Comparison of ENCODE assay signal across 8 cellular contexts in the genomic region with DNA sequence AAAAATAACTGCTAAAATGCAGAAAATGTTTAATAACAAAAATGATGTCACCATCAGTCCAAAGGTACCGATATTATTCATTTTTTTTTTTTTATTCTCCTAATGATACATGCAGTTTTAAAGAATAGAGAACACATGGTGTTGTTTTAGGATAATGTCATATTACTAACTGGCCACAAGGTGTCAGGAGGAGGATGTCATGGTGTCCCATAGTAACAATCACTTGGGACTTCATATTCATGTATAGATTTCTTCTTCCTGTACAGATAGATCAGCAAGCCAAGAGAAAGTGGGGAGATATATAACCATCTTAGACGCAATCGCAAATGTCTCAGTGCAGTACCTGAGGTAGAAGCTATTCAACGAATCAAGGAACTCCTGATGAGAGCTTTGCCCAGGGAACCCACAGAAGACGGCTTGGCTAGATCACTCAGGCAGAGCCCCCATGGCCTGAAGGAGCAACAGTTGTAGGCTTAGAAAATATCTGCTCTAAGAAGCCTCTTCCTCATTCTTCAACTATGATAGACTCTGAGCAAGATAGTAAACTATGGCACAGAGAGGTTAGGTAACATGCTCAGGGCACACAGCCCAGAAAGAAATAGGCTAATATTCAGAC. TPM values are rescaled to one million over a fixed set of nuclear protein-coding genes. Genes with fewer than 3 reads are reported as not detected.
DNase-seq lines count a peak whose midpoint lies in the region; ATAC-seq and TF ChIP-seq lines count a peak whose summit lies in the region.

No MANE protein-coding gene starts in this region.

- no peak overlapping the region for H4K8ac ChIP-seq in mesenchymal stem cell (ENCODE audit: low read length)

- no peaks in the 10 kb centered on the region for H4K20me1 ChIP-seq in DOHH2 (ENCODE audit: control insufficient read depth, insufficient read depth, low read depth, low read length)

- H2BK12ac ChIP-seq in mesenchymal stem cell (ENCODE audit: low read length in 2 of 2): no peak overlapping the region

- H2BK15ac ChIP-seq in mesenchymal stem cell (ENCODE audit: low read depth, poor library complexity, severe bottlenecking): no peak overlapping the region

- H3K4me2 ChIP-seq in DOHH2 (ENCODE audit: low read length) (peak overlapping the region; percentile 29), mesenchymal stem cell (ENCODE audit: low read length, poor library complexity, severe bottlenecking) (no peak overlapping the region)

- H3K9ac ChIP-seq in mesenchymal stem cell (ENCODE audit: low read length): no peak overlapping the region

- DNase-seq in NOMO-1 treated with dmso at 0.1 percent for 144 hours (lab: John Stamatoyannopoulos, UW; ENCODE audit: unreplicated experiment): peak; percentile 35
- DNase-seq in erythroblast (lab: John Stamatoyannopoulos, UW): peak; percentile 6 to 27
- DNase-seq in sigmoid colon: no peak
- DNase-seq in mesenchymal stem cell: no peak
- DNase-seq in mesenteric fat pad (ENCODE audit: low spot score): no peak

- H2AK5ac ChIP-seq in mesenchymal stem cell (ENCODE audit: low read length, severe bottlenecking): no peak overlapping the region

- TF ChIP-seq POLR2A in erythroblast (IDR thresholded peaks at IDR 0.05; ENCODE audit: low read length) (no peak), sigmoid colon (IDR thresholded peaks at IDR 0.05) (no peak)

- intact Hi-C loops in sigmoid colon (cut with DNase I): no loop called here

- no peak overlapping the region for H4K91ac ChIP-seq in mesenchymal stem cell (ENCODE audit: low read length)

- TF ChIP-seq CTCF in DOHH2 (IDR thresholded peaks at IDR 0.05; ENCODE audit: low read depth, low read length, poor library complexity, severe bottlenecking) (peak; percentile 67), sigmoid colon (IDR thresholded peaks at IDR 0.05) (peak in 3 of 4 experiments; percentile 23 to 41 (median 29))

- H3F3A ChIP-seq in DOHH2 (ENCODE audit: control insufficient read depth, insufficient read depth): no peaks in the 10 kb centered on the region

- no peak overlapping the region for H2BK120ac ChIP-seq in mesenchymal stem cell (ENCODE audit: low read depth, low read length)

- H2BK5ac ChIP-seq in mesenchymal stem cell (ENCODE audit: low read depth, low read length, poor library complexity, severe bottlenecking): no peak overlapping the region

- H3K79me2 ChIP-seq in DOHH2 (ENCODE audit: control insufficient read depth, low read length): no peaks in the 10 kb centered on the region

- no peak for TF ChIP-seq EP300 in sigmoid colon (IDR thresholded peaks at IDR 0.05)

- H3K4me3 ChIP-seq in DOHH2 (ENCODE audit: low read length) (no peak overlapping the region), sigmoid colon (no peak overlapping the region), mesenchymal stem cell (ENCODE audit: insufficient read depth in 1 of 2, low read depth in 1 of 2, low read length in 2 of 2) (no peak overlapping the region)

- H3K36me3 ChIP-seq in DOHH2 (ENCODE audit: control insufficient read depth, low read length): no peaks in the 10 kb centered on the region
- H3K36me3 ChIP-seq in sigmoid colon: no peaks in the 10 kb centered on the region
- H3K36me3 ChIP-seq in mesenchymal stem cell (ENCODE audit: control insufficient read depth in 1 of 2, insufficient read depth in 2 of 2, low read depth in 1 of 2, low read length in 2 of 2): no peaks in the 10 kb centered on the region

- H3K4me1 ChIP-seq in DOHH2 (ENCODE audit: control insufficient read depth, low read length) (0 out of 2 replicates have a peak, but pooled peaks cover 3% of the 10 kb centered on the region), sigmoid colon (no peaks in the 10 kb centered on the region), mesenchymal stem cell (ENCODE audit: control insufficient read depth, insufficient read depth, low read depth, low read length) (no peaks in the 10 kb centered on the region)

- H3K27me3 ChIP-seq in DOHH2 (ENCODE audit: control insufficient read depth, low read length) (no peaks in the 10 kb centered on the region), sigmoid colon (no peaks in the 10 kb centered on the region), mesenchymal stem cell (ENCODE audit: control insufficient read depth in 1 of 2, insufficient read depth in 1 of 2, low read length in 2 of 2) (no peaks in the 10 kb centered on the region)

- WGBS in sigmoid colon, 2 donors: 30 to 55% methylated on average over 5 of the region's 5 CpGs
- WGBS in mesenchymal stem cell: 88% methylated on average over 4 of the region's 5 CpGs

- H3K79me1 ChIP-seq in mesenchymal stem cell (replicated peaks; ENCODE audit: low read length, poor library complexity, severe bottlenecking): no peaks in the 10 kb centered on the region

- no peak overlapping the region for H3K14ac ChIP-seq in mesenchymal stem cell (ENCODE audit: low read length in 2 of 2)

- no peaks in the 10 kb centered on the region for H3K9me3 ChIP-seq in DOHH2 (ENCODE audit: control insufficient read depth, insufficient read depth, low read length)
- H3K9me3 ChIP-seq in sigmoid colon: no peaks in the 10 kb centered on the region
- H3K9me3 ChIP-seq in mesenchymal stem cell (ENCODE audit: control insufficient read depth, low read length): no peaks in the 10 kb centered on the region

- ATAC-seq in GM19328 (IDR thresholded peaks at IDR 0.05; ENCODE audit: unreplicated experiment) (peak; percentile 83), HG03354 (IDR thresholded peaks at IDR 0.05; ENCODE audit: poor library complexity, severe bottlenecking, unreplicated experiment) (peak; percentile 97)

- H3K23ac ChIP-seq in mesenchymal stem cell (ENCODE audit: low read length in 2 of 2): no peak overlapping the region

- no peaks in the 10 kb centered on the region for H3K9me2 ChIP-seq in DOHH2 (replicated peaks; ENCODE audit: control insufficient read depth, low read length)

- H3K27ac ChIP-seq in DOHH2 (ENCODE audit: low read depth, low read length): no peak overlapping the region
- H3K27ac ChIP-seq in sigmoid colon: no peak overlapping the region
- no peak overlapping the region for H3K27ac ChIP-seq in mesenchymal stem cell (ENCODE audit: low read length, poor library complexity, severe bottlenecking)

- H2AFZ ChIP-seq in mesenchymal stem cell (ENCODE audit: low read depth, low read length): no peak overlapping the region

- H3K4ac ChIP-seq in mesenchymal stem cell (ENCODE audit: low read depth in 1 of 2, low read length in 2 of 2): no peak overlapping the region

- no peak overlapping the region for H3K18ac ChIP-seq in mesenchymal stem cell (ENCODE audit: low read depth in 1 of 2, low read length in 2 of 2)

RNA-seq across cellular contexts. Expression of a gene that starts 12.3 kb away (rescaled TPM):
- not detected for total RNA-seq in sigmoid colon
- not detected for polyA plus RNA-seq in sigmoid colon
- polyA plus RNA-seq in mesenchymal stem cell (2013, experiment 1 of 2): not detected
- not detected for polyA plus RNA-seq in mesenchymal stem cell (2013, experiment 2 of 2)
- not detected for total RNA-seq in mesenteric fat pad

RNA-seq across cellular contexts. Expression of a gene that starts 22.5 kb away (rescaled TPM):
- not detected for total RNA-seq in sigmoid colon
- not detected for polyA plus RNA-seq in sigmoid colon
- polyA plus RNA-seq in mesenchymal stem cell (2013, experiment 1 of 2): not detected
- not detected for polyA plus RNA-seq in mesenchymal stem cell (2013, experiment 2 of 2)
- not detected for total RNA-seq in mesenteric fat pad

RNA-seq across cellular contexts. Expression of a gene that starts 25.1 kb away (rescaled TPM):
- not detected for total RNA-seq in sigmoid colon
- polyA plus RNA-seq in sigmoid colon: under 1 TPM in 1 of 3 donors, not detected in 2; 0.01 TPM
- not detected for polyA plus RNA-seq in mesenchymal stem cell (2013, experiment 1 of 2)
- polyA plus RNA-seq in mesenchymal stem cell (2013, experiment 2 of 2): not detected
- not detected for total RNA-seq in mesenteric fat pad

RNA-seq across cellular contexts. Expression of a gene that starts 32.7 kb away (rescaled TPM):
- total RNA-seq in sigmoid colon: not detected
- polyA plus RNA-seq in sigmoid colon: not detected
- polyA plus RNA-seq in mesenchymal stem cell (2013, experiment 1 of 2): not detected
- polyA plus RNA-seq in mesenchymal stem cell (2013, experiment 2 of 2): not detected
- not detected for total RNA-seq in mesenteric fat pad

RNA-seq across cellular contexts. Expression of a gene that starts 48.0 kb away (rescaled TPM):
- total RNA-seq in sigmoid colon (not detected), mesenteric fat pad (not detected)
- not detected for polyA plus RNA-seq in sigmoid colon
- not detected for polyA plus RNA-seq in mesenchymal stem cell (2013, experiment 1 of 2)
- polyA plus RNA-seq in mesenchymal stem cell (2013, experiment 2 of 2): not detected

Comparison
In these comparisons a context has a peak if more than half of its experiments do, and no peak if none do; other contexts are left out.
1. DNase-seq: peak in NOMO-1 treated with dmso at 0.1 percent for 144 hours (single experiment) and erythroblast (2 of 2); none in sigmoid colon (single experiment), mesenchymal stem cell (single experiment) and mesenteric fat pad (single experiment).